Comparison of ENCODE assay signal across 8 cellular contexts in genomic region chrX:136694491-136695087, GRCh38. TPM values are rescaled to one million over a fixed set of nuclear protein-coding genes. Genes with fewer than 3 reads are reported as not detected.
A peak's percentile ranks its signal among the peaks of the same experiment; 100 is the strongest.
DNase-seq lines count a peak whose midpoint lies in the region; ATAC-seq and TF ChIP-seq lines count a peak whose summit lies in the region.

No MANE protein-coding gene starts in this region.

- WGBS in stomach, 5 donors: 18 to 34% (median 30%) methylated on average over 7 of the region's 7 CpGs

- TF ChIP-seq EP300 in stomach (IDR thresholded peaks at IDR 0.05): no peak

- H3K27me3 ChIP-seq in iPS-20b (ENCODE audit: insufficient read depth, low read length) (no peaks in the 10 kb centered on the region), stomach (peaks cover 0 to 2% (median 0%) of the 10 kb centered on the region in 3 donors)

- peaks cover 5% of the 10 kb centered on the region; the same call in 1 of the 2 replicates for H3K4me1 ChIP-seq in iPS-20b (ENCODE audit: insufficient read depth, low read length)
- peaks cover 0 to 14% (median 0%) of the 10 kb centered on the region in 4 donors for H3K4me1 ChIP-seq in stomach

- H3K4me1 Mint-ChIP-seq in activated naive CD8-positive, alpha-beta T cell treated with anti-CD3 and anti-CD28 coated beads, Interleukin-2, amount 10 ng/mL, durations not matched to agents 7 days and 5 days: peaks cover 51% of the 10 kb centered on the region

- H3K4me3 ChIP-seq in iPS-20b (ENCODE audit: low read length) (0 out of 2 replicates have a peak overlapping the region, but pooled peaks have one; percentile 20), stomach (no peak overlapping the region)

- intact Hi-C loops in stomach (cut with DNase I; ENCODE audit: low total_unique reads): no loop called here

- peak overlapping the region; percentile 73 for H3K4me3 Mint-ChIP-seq in activated naive CD8-positive, alpha-beta T cell treated with anti-CD3 and anti-CD28 coated beads, Interleukin-2, amount 10 ng/mL, durations not matched to agents 7 days and 5 days

- no peaks in the 10 kb centered on the region for H3K9me3 ChIP-seq in iPS-20b (ENCODE audit: insufficient read depth, low read depth, low read length)
- H3K9me3 ChIP-seq in stomach: no peaks in the 10 kb centered on the region

- H3K27ac Mint-ChIP-seq in activated naive CD8-positive, alpha-beta T cell treated with anti-CD3 and anti-CD28 coated beads, Interleukin-2, amount 10 ng/mL, durations not matched to agents 7 days and 5 days: peak overlapping the region; percentile 95

- POLR2A ChIA-PET in activated naive CD8-positive, alpha-beta T cell treated with anti-CD3 and anti-CD28 coated beads, Interleukin-2, amount 10 ng/mL, durations not matched to agents 7 days and 5 days (lab: Charles Lee): interaction anchor here (0.7 kb wide), 1 partner anchor 86 kb away, joined by 3 read pairs; no protein-coding TSS in a partner anchor

- peak overlapping the region; percentile 20 for H3K27ac ChIP-seq in iPS-20b (ENCODE audit: low read length)
- H3K27ac ChIP-seq in stomach: peak overlapping the region in 1 of 5 donors; percentile 48

- peak; percentile 68 for ATAC-seq in GM18870 (IDR thresholded peaks at IDR 0.05; ENCODE audit: unreplicated experiment)
- ATAC-seq in HG03135 (IDR thresholded peaks at IDR 0.05; ENCODE audit: unreplicated experiment): peak; percentile 67
- peak; percentile 59 for ATAC-seq in activated naive CD8-positive, alpha-beta T cell treated with anti-CD3 and anti-CD28 coated beads, Interleukin-2, amount 10 ng/mL, durations not matched to agents 7 days and 5 days (ENCODE audit: low read depth)

- DNase-seq in DMS 273 treated with DMSO at 0.1 percent for 48 hours (lab: John Stamatoyannopoulos, UW) (peak; percentile 33), NCI-H2171 treated with DMSO at 0.1 percent for 48 hours (lab: John Stamatoyannopoulos, UW) (peak; percentile 39), stomach (no peak)
- no peak for DNase-seq in activated naive CD8-positive, alpha-beta T cell treated with anti-CD3 and anti-CD28 coated beads, Interleukin-2, amount 10 ng/mL, durations not matched to agents 7 days and 5 days
- no peak for DNase-seq in activated CD8-positive, alpha-beta memory T cell treated with anti-CD3 and anti-CD28 coated beads, Interleukin-2, amount 50 U/mL, for 48 hours

- peak in 5 of 7 experiments; percentile 12 to 64 (median 38) for TF ChIP-seq CTCF in stomach (IDR thresholded peaks at IDR 0.05)

- peaks cover 25% of the 10 kb centered on the region for H3K36me3 Mint-ChIP-seq in activated naive CD8-positive, alpha-beta T cell treated with anti-CD3 and anti-CD28 coated beads, Interleukin-2, amount 10 ng/mL, durations not matched to agents 7 days and 5 days

- TF ChIP-seq POLR2A in stomach (IDR thresholded peaks at IDR 0.05): no peak

- H3K9me3 Mint-ChIP-seq in activated naive CD8-positive, alpha-beta T cell treated with anti-CD3 and anti-CD28 coated beads, Interleukin-2, amount 10 ng/mL, durations not matched to agents 7 days and 5 days: no peaks in the 10 kb centered on the region

- no peaks in the 10 kb centered on the region for H3K27me3 Mint-ChIP-seq in activated naive CD8-positive, alpha-beta T cell treated with anti-CD3 and anti-CD28 coated beads, Interleukin-2, amount 10 ng/mL, durations not matched to agents 7 days and 5 days

- H3K36me3 ChIP-seq in iPS-20b (ENCODE audit: insufficient read depth, low read depth, low read length) (no peaks in the 10 kb centered on the region), stomach (peaks cover 0 to 4% (median 0%) of the 10 kb centered on the region in 4 donors)

- peak overlapping the region; percentile 57; the same call in 1 of the 2 replicates for H3K9ac ChIP-seq in iPS-20b (ENCODE audit: low read depth, low read length)

RNA-seq across cellular contexts. Expression of gene CD40LG, which starts 46.6 kb away (rescaled TPM):
- total RNA-seq in activated naive CD8-positive, alpha-beta T cell treated with anti-CD3 and anti-CD28 coated beads, Interleukin-2, amount 10 ng/mL, durations not matched to agents 7 days and 5 days: 1 to 10 TPM; 2.5 to 3.7 TPM
- total RNA-seq in stomach: under 1 TPM in 1 of 5 donors, not detected in 4; 0.18 TPM
- under 1 TPM in 2 of 3 donors, not detected in 1; 0.30 to 0.76 TPM for polyA plus RNA-seq in stomach

Comparison
In these comparisons a context has a peak if more than half of its experiments do, and no peak if none do; other contexts are left out.
1. DNase-seq: peak in DMS 273 treated with DMSO at 0.1 percent for 48 hours (single experiment) and NCI-H2171 treated with DMSO at 0.1 percent for 48 hours (single experiment); none in activated naive CD8-positive, alpha-beta T cell treated with anti-CD3 and anti-CD28 coated beads, Interleukin-2, amount 10 ng/mL, durations not matched to agents 7 days and 5 days (single experiment), stomach (single experiment) and activated CD8-positive, alpha-beta memory T cell treated with anti-CD3 and anti-CD28 coated beads, Interleukin-2, amount 50 U/mL, for 48 hours (single experiment).
2. Peak in every context shown above with its lines, with median percentiles within 50 percentile points of each other: ATAC-seq.